In genomic region chr10:106565546-106565945, GRCh38 we compare ENCODE assay signal across 31 cellular contexts.
DNase-seq lines count a peak whose midpoint lies in the region; ATAC-seq and TF ChIP-seq lines count a peak whose summit lies in the region.
"Had no signal": no experiment of that assay in that cellular context is flagged by ENCODE, and none has a peak within 500 bp of the region (broad histone marks: within the 10 kb centered on the region; RNA-seq: fewer than 3 reads in every experiment).

No MANE protein-coding gene starts in this region.

- TF ChIP-seq POLR2A in stomach (IDR thresholded peaks at IDR 0.05), result no peak

- 79 to 95% (median 91%) methylated on average over 3 of the region's 3 CpGs for WGBS in stomach, 5 donors

- H3K9me3 ChIP-seq in stomach, result no peaks in the 10 kb centered on the region
- H3K9me3 ChIP-seq: BLaER1, lower lobe of right lung, mucosa of descending colon, SJSA1, transverse colon had no signal

- ATAC-seq in foreskin keratinocyte (peak; percentile 64), HG02588 (IDR thresholded peaks at IDR 0.05; ENCODE audit: unreplicated experiment) (no peak), HG02763 (IDR thresholded peaks at IDR 0.05; ENCODE audit: unreplicated experiment) (no peak)
- no peak for ATAC-seq in activated T-helper 17 cell treated with anti-CD3 and anti-CD28 coated beads, Interleukin-2, amount 50 U/mL, for 72 hours (replicated peaks)
- ATAC-seq: activated CD8-positive, alpha-beta T cell treated with anti-CD3 and anti-CD28 coated beads, Interleukin-2, amount 10 ng/mL, durations not matched to agents 7 days and 5 days; lower lobe of right lung; mucosa of descending colon had no signal

- H3K27ac Mint-ChIP-seq in activated T-helper 17 cell treated with anti-CD3 and anti-CD28 coated beads, Interleukin-2, amount 50 U/mL, for 72 hours, result no peak overlapping the region
- H3K27ac Mint-ChIP-seq: activated CD8-positive, alpha-beta T cell treated with anti-CD3 and anti-CD28 coated beads, Interleukin-2, amount 10 ng/mL, durations not matched to agents 7 days and 5 days; activated naive CD8-positive, alpha-beta T cell treated with anti-CD3 and anti-CD28 coated beads, Interleukin-2, amount 10 ng/mL, durations not matched to agents 7 days and 5 days; natural killer cell treated with Interleukin-12 subunit alpha and Interleukin-12 subunit beta and Interleukin-15 and Interleukin-18, amount 100 ng/mL, for 72 hours had no signal

- H3K4me3 Mint-ChIP-seq in activated T-helper 17 cell treated with anti-CD3 and anti-CD28 coated beads, Interleukin-2, amount 50 U/mL, for 72 hours, result no peak overlapping the region
- H3K4me3 Mint-ChIP-seq: activated CD8-positive, alpha-beta T cell treated with anti-CD3 and anti-CD28 coated beads, Interleukin-2, amount 10 ng/mL, durations not matched to agents 7 days and 5 days; activated naive CD8-positive, alpha-beta T cell treated with anti-CD3 and anti-CD28 coated beads, Interleukin-2, amount 10 ng/mL, durations not matched to agents 7 days and 5 days; brain; natural killer cell treated with Interleukin-12 subunit alpha and Interleukin-12 subunit beta and Interleukin-15 and Interleukin-18, amount 100 ng/mL, for 72 hours had no signal

- H3K4me3 ChIP-seq in stomach, result no peak overlapping the region
- H3K4me3 ChIP-seq: BLaER1, lower lobe of right lung, mucosa of descending colon, SJSA1, smooth muscle cell, transverse colon had no signal

- CTCF ChIA-PET in RWPE1 (lab: Yijun Ruan, JAX), result no interaction called here

- H3K36me3 Mint-ChIP-seq in activated T-helper 17 cell treated with anti-CD3 and anti-CD28 coated beads, Interleukin-2, amount 50 U/mL, for 72 hours (ENCODE audit: low read depth), result no peaks in the 10 kb centered on the region
- H3K36me3 Mint-ChIP-seq: activated naive CD8-positive, alpha-beta T cell treated with anti-CD3 and anti-CD28 coated beads, Interleukin-2, amount 10 ng/mL, durations not matched to agents 7 days and 5 days; brain; natural killer cell treated with Interleukin-12 subunit alpha and Interleukin-12 subunit beta and Interleukin-15 and Interleukin-18, amount 100 ng/mL, for 72 hours had no signal

- no peak overlapping the region for H3K27ac ChIP-seq in RWPE1
- no peak overlapping the region for H3K27ac ChIP-seq in foreskin keratinocyte
- H3K27ac ChIP-seq in stomach, result no peak overlapping the region
- H3K27ac ChIP-seq: BLaER1, KMS-11, lower lobe of right lung, SJSA1, transverse colon had no signal

- POLR2A ChIA-PET in RWPE1 (lab: Yijun Ruan, JAX; ENCODE audit: low non-redundant PET), result interaction anchor here (0.6 kb wide), 1 partner anchor 243 kb away, joined by 4 read pairs; no protein-coding TSS in a partner anchor

- TF ChIP-seq EP300 in stomach (IDR thresholded peaks at IDR 0.05), result no peak

- TF ChIP-seq CTCF in RWPE1 (conservative IDR thresholded peaks at IDR 0.05; ENCODE audit: low read depth) (no peak), foreskin keratinocyte (conservative IDR thresholded peaks at IDR 0.05) (no peak), stomach (IDR thresholded peaks at IDR 0.05) (no peak)

- intact Hi-C loops in stomach (cut with DNase I; ENCODE audit: low total_unique reads), result no loop called here

- H3K36me3 ChIP-seq in stomach, result no peaks in the 10 kb centered on the region
- H3K36me3 ChIP-seq: BLaER1, lower lobe of right lung, SJSA1, transverse colon had no signal

- no peaks in the 10 kb centered on the region for H3K4me1 Mint-ChIP-seq in activated T-helper 17 cell treated with anti-CD3 and anti-CD28 coated beads, Interleukin-2, amount 50 U/mL, for 72 hours
- H3K4me1 Mint-ChIP-seq: activated naive CD8-positive, alpha-beta T cell treated with anti-CD3 and anti-CD28 coated beads, Interleukin-2, amount 10 ng/mL, durations not matched to agents 7 days and 5 days had no signal

- H3K27me3 ChIP-seq in foreskin keratinocyte (no peaks in the 10 kb centered on the region), stomach (peaks cover 0 to 3% (median 0%) of the 10 kb centered on the region in 3 donors)
- H3K27me3 ChIP-seq: BLaER1, SJSA1, transverse colon had no signal

- no peaks in the 10 kb centered on the region for H3K27me3 Mint-ChIP-seq in activated T-helper 17 cell treated with anti-CD3 and anti-CD28 coated beads, Interleukin-2, amount 50 U/mL, for 72 hours
- H3K27me3 Mint-ChIP-seq: activated naive CD8-positive, alpha-beta T cell treated with anti-CD3 and anti-CD28 coated beads, Interleukin-2, amount 10 ng/mL, durations not matched to agents 7 days and 5 days; natural killer cell treated with Interleukin-12 subunit alpha and Interleukin-12 subunit beta and Interleukin-15 and Interleukin-18, amount 100 ng/mL, for 72 hours had no signal

- peak; percentile 57 for DNase-seq in EL
- DNase-seq in RWPE1 (ENCODE audit: low spot score), result peak; percentile 59
- peak; percentile 57 for DNase-seq in dedifferentiated amniotic fluid mesenchymal stem cell (ENCODE audit: extremely low spot score)
- DNase-seq in foreskin keratinocyte, result peak in 1 of 2 donors; percentile 64
- no peak for DNase-seq in stomach
- DNase-seq: ACHN; activated CD4-positive, CD25-positive, alpha-beta regulatory T cell treated with anti-CD3 and anti-CD28 coated beads, Interleukin-2, amount 50 U/mL, for 72 hours; activated CD8-positive, alpha-beta T cell treated with anti-CD3 and anti-CD28 coated beads, Interleukin-2, amount 10 ng/mL, durations not matched to agents 7 days and 5 days; activated effector memory CD4-positive, alpha-beta T cell treated with Interleukin-2 at 50 U/mL for 16 hours; activated naive CD8-positive, alpha-beta T cell treated with anti-CD3 and anti-CD28 coated beads, Interleukin-2, amount 10 ng/mL, durations not matched to agents 7 days and 5 days; activated T-cell treated with anti-CD3 and anti-CD28 coated beads for 4 hours; effector CD8-positive, alpha-beta T cell; erythroblast; glutamatergic neuron; lower lobe of right lung; mucosa of descending colon; NCI-H1436 treated with DMSO at 0.1 percent for 48 hours; NCI-H748 treated with DMSO at 0.1 percent for 48 hours; stimulated activated CD4-positive, alpha-beta T cell treated with anti-CD3 and anti-CD28 coated beads, Interleukin-1b, Interleukin-23, amount 100 ng/mL, for 48 hours; stimulated activated CD8-positive, alpha-beta memory T cell treated with anti-CD3 and anti-CD28 coated beads, Interleukin-4, amount 100 ng/mL, for 48 hours; T-helper 1 cell; transverse colon had no signal

- peaks cover 13% of the 10 kb centered on the region for H3K4me1 ChIP-seq in foreskin keratinocyte
- H3K4me1 ChIP-seq in stomach, result no peaks in the 10 kb centered on the region
- H3K4me1 ChIP-seq: BLaER1, lower lobe of right lung, transverse colon had no signal

- H3K9me3 Mint-ChIP-seq in activated T-helper 17 cell treated with anti-CD3 and anti-CD28 coated beads, Interleukin-2, amount 50 U/mL, for 72 hours, result peaks cover 6% of the 10 kb centered on the region
- H3K9me3 Mint-ChIP-seq: activated naive CD8-positive, alpha-beta T cell treated with anti-CD3 and anti-CD28 coated beads, Interleukin-2, amount 10 ng/mL, durations not matched to agents 7 days and 5 days; brain had no signal
